In genomic region chr16:1408171-1408837, GRCh38 we compare ENCODE assay signal across 1 cellular context.
TF ChIP-seq lines count a peak whose summit lies in the region.

No MANE protein-coding gene starts in this region.

TF ChIP-seq in K562, 482 proteins besides CTCF, POLR2A, EP300 and RAD21 (continues in another document):
- TF ChIP-seq MAZ (CRISPR knock-in tag; conservative IDR thresholded peaks at IDR 0.05 in 1 of 2, IDR thresholded peaks at IDR 0.05 in 1 of 2): peak; percentile 93 to 96
- no peak for TF ChIP-seq HMBOX1 (IDR thresholded peaks at IDR 0.05)
- TF ChIP-seq TARDBP (IDR thresholded peaks at IDR 0.05): no peak
- TF ChIP-seq ZNF431 (CRISPR knock-in tag; IDR thresholded peaks at IDR 0.05): no peak
- no peak for TF ChIP-seq FOXA1 (IDR thresholded peaks at IDR 0.05; ENCODE audit: borderline replicate concordance)
- TF ChIP-seq EZH2 (IDR thresholded peaks at IDR 0.05; ENCODE audit: borderline replicate concordance, low read depth, low read length): no peak
- 0 out of 2 replicates have a peak, but pooled peaks have one; percentile 49 for TF ChIP-seq KLF1 (tag; IDR thresholded peaks at IDR 0.05)
- TF ChIP-seq ZZZ3 (IDR thresholded peaks at IDR 0.05): no peak
- TF ChIP-seq, protein P1, sequence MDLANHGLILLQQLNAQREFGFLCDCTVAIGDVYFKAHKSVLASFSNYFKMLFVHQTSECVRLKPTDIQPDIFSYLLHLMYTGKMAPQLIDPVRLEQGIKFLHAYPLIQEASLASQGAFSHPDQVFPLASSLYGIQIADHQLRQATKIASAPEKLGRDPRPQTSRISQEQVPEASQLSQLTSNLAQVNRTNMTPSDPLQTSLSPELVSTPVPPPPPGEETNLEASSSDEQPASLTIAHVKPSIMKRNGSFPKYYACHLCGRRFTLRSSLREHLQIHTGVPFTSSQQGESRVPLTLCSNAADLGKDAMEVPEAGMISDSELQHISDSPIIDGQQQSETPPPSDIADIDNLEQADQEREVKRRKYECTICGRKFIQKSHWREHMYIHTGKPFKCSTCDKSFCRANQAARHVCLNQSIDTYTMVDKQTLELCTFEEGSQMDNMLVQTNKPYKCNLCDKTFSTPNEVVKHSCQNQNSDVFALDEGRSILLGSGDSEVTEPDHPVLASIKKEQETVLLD (IDR thresholded peaks at IDR 0.05): peak; percentile 59; the same call in 1 of the 2 replicates
- no peak for TF ChIP-seq HIVEP1 (CRISPR knock-in tag; IDR thresholded peaks at IDR 0.05)
- peak; percentile 41; the same call in 1 of the 2 replicates for TF ChIP-seq CHD2 (IDR thresholded peaks at IDR 0.05; ENCODE audit: low read depth, low read length)
- peak; percentile 68; the same call in 1 of the 2 replicates for TF ChIP-seq NKRF (IDR thresholded peaks at IDR 0.05; ENCODE audit: borderline replicate concordance)
- no peak for TF ChIP-seq RHOXF2B (CRISPR knock-in tag; conservative IDR thresholded peaks at IDR 0.05)
- TF ChIP-seq SMAD3 (CRISPR knock-in tag; conservative IDR thresholded peaks at IDR 0.05): no peak
- peak; percentile 67 for TF ChIP-seq FOS (IDR thresholded peaks at IDR 0.05; ENCODE audit: extremely low read depth, insufficient read length)
- peak in 1 of 2 experiments; percentile 28; a peak in 1 of 4 replicates for TF ChIP-seq NONO (IDR thresholded peaks at IDR 0.05; ENCODE audit: low read depth in 2 of 2, low read length in 1 of 2)
- TF ChIP-seq JUND (IDR thresholded peaks at IDR 0.05; ENCODE audit: borderline replicate concordance, low read depth, low read length): 0 out of 2 replicates have a peak, but pooled peaks have one; percentile 6
- no peak; the same call in 2 of the 3 replicates for TF ChIP-seq JUND (tag; IDR thresholded peaks at IDR 0.05; ENCODE audit: borderline replicate concordance, low read depth, low read length)
- no peak for TF ChIP-seq HMGXB4 (CRISPR knock-in tag; IDR thresholded peaks at IDR 0.05)
- TF ChIP-seq NFYB (IDR thresholded peaks at IDR 0.05; ENCODE audit: extremely low read depth, insufficient read length): peak; percentile 66
- TF ChIP-seq FOXM1 (IDR thresholded peaks at IDR 0.05; ENCODE audit: low read depth): no peak
- TF ChIP-seq FOXM1 (CRISPR knock-in tag; IDR thresholded peaks at IDR 0.05; ENCODE audit: low read depth): no peak
- TF ChIP-seq, protein P2, sequence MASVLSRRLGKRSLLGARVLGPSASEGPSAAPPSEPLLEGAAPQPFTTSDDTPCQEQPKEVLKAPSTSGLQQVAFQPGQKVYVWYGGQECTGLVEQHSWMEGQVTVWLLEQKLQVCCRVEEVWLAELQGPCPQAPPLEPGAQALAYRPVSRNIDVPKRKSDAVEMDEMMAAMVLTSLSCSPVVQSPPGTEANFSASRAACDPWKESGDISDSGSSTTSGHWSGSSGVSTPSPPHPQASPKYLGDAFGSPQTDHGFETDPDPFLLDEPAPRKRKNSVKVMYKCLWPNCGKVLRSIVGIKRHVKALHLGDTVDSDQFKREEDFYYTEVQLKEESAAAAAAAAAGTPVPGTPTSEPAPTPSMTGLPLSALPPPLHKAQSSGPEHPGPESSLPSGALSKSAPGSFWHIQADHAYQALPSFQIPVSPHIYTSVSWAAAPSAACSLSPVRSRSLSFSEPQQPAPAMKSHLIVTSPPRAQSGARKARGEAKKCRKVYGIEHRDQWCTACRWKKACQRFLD (CRISPR knock-in tag; IDR thresholded peaks at IDR 0.05): no peak
- TF ChIP-seq KLF13 (tag; IDR thresholded peaks at IDR 0.05; ENCODE audit: borderline replicate concordance, low read depth): peak; percentile 88
- TF ChIP-seq, protein P3, sequence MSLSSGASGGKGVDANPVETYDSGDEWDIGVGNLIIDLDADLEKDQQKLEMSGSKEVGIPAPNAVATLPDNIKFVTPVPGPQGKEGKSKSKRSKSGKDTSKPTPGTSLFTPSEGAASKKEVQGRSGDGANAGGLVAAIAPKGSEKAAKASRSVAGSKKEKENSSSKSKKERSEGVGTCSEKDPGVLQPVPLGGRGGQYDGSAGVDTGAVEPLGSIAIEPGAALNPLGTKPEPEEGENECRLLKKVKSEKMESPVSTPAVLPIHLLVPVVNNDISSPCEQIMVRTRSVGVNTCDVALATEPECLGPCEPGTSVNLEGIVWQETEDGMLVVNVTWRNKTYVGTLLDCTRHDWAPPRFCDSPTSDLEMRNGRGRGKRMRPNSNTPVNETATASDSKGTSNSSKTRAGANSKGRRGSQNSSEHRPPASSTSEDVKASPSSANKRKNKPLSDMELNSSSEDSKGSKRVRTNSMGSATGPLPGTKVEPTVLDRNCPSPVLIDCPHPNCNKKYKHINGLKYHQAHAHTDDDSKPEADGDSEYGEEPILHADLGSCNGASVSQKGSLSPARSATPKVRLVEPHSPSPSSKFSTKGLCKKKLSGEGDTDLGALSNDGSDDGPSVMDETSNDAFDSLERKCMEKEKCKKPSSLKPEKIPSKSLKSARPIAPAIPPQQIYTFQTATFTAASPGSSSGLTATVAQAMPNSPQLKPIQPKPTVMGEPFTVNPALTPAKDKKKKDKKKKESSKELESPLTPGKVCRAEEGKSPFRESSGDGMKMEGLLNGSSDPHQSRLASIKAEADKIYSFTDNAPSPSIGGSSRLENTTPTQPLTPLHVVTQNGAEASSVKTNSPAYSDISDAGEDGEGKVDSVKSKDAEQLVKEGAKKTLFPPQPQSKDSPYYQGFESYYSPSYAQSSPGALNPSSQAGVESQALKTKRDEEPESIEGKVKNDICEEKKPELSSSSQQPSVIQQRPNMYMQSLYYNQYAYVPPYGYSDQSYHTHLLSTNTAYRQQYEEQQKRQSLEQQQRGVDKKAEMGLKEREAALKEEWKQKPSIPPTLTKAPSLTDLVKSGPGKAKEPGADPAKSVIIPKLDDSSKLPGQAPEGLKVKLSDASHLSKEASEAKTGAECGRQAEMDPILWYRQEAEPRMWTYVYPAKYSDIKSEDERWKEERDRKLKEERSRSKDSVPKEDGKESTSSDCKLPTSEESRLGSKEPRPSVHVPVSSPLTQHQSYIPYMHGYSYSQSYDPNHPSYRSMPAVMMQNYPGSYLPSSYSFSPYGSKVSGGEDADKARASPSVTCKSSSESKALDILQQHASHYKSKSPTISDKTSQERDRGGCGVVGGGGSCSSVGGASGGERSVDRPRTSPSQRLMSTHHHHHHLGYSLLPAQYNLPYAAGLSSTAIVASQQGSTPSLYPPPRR (CRISPR knock-in tag; IDR thresholded peaks at IDR 0.05; ENCODE audit: borderline replicate concordance): no peak
- peak; percentile 23; the same call in 1 of the 2 replicates for TF ChIP-seq PHF8 (IDR thresholded peaks at IDR 0.05; ENCODE audit: borderline replicate concordance, low read length)
- TF ChIP-seq MEF2A (IDR thresholded peaks at IDR 0.05; ENCODE audit: control insufficient read depth, low read depth, low read length): no peak
- TF ChIP-seq, protein P4, sequence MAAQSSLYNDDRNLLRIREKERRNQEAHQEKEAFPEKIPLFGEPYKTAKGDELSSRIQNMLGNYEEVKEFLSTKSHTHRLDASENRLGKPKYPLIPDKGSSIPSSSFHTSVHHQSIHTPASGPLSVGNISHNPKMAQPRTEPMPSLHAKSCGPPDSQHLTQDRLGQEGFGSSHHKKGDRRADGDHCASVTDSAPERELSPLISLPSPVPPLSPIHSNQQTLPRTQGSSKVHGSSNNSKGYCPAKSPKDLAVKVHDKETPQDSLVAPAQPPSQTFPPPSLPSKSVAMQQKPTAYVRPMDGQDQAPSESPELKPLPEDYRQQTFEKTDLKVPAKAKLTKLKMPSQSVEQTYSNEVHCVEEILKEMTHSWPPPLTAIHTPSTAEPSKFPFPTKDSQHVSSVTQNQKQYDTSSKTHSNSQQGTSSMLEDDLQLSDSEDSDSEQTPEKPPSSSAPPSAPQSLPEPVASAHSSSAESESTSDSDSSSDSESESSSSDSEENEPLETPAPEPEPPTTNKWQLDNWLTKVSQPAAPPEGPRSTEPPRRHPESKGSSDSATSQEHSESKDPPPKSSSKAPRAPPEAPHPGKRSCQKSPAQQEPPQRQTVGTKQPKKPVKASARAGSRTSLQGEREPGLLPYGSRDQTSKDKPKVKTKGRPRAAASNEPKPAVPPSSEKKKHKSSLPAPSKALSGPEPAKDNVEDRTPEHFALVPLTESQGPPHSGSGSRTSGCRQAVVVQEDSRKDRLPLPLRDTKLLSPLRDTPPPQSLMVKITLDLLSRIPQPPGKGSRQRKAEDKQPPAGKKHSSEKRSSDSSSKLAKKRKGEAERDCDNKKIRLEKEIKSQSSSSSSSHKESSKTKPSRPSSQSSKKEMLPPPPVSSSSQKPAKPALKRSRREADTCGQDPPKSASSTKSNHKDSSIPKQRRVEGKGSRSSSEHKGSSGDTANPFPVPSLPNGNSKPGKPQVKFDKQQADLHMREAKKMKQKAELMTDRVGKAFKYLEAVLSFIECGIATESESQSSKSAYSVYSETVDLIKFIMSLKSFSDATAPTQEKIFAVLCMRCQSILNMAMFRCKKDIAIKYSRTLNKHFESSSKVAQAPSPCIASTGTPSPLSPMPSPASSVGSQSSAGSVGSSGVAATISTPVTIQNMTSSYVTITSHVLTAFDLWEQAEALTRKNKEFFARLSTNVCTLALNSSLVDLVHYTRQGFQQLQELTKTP (IDR thresholded peaks at IDR 0.05; ENCODE audit: low read depth in 1 of 2, partially characterized antibody in 2 of 2): no peak
- TF ChIP-seq CBX8 (IDR thresholded peaks at IDR 0.05; ENCODE audit: borderline replicate concordance, extremely low read depth, low read depth, low read length, poor library complexity, severe bottlenecking): no peak
- TF ChIP-seq RBFOX2 (IDR thresholded peaks at IDR 0.05; ENCODE audit: low read depth, low read length): peak; percentile 54
- no peak for TF ChIP-seq NCOA1 (IDR thresholded peaks at IDR 0.05; ENCODE audit: low read depth)
- TF ChIP-seq KHSRP (IDR thresholded peaks at IDR 0.05): no peak
- TF ChIP-seq, protein P5, sequence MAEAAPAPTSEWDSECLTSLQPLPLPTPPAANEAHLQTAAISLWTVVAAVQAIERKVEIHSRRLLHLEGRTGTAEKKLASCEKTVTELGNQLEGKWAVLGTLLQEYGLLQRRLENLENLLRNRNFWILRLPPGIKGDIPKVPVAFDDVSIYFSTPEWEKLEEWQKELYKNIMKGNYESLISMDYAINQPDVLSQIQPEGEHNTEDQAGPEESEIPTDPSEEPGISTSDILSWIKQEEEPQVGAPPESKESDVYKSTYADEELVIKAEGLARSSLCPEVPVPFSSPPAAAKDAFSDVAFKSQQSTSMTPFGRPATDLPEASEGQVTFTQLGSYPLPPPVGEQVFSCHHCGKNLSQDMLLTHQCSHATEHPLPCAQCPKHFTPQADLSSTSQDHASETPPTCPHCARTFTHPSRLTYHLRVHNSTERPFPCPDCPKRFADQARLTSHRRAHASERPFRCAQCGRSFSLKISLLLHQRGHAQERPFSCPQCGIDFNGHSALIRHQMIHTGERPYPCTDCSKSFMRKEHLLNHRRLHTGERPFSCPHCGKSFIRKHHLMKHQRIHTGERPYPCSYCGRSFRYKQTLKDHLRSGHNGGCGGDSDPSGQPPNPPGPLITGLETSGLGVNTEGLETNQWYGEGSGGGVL (CRISPR knock-in tag; IDR thresholded peaks at IDR 0.05): no peak
- peak; percentile 74; the same call in 1 of the 2 replicates for TF ChIP-seq KAT7 (CRISPR knock-in tag; IDR thresholded peaks at IDR 0.05; ENCODE audit: borderline replicate concordance)
- no peak for TF ChIP-seq UBTF (IDR thresholded peaks at IDR 0.05; ENCODE audit: borderline replicate concordance in 1 of 2, low read depth in 2 of 2, low read length in 2 of 2)
